Comparison of ENCODE assay signal across 8 cellular contexts in genomic region chr21:42164064-42164789, GRCh38. TPM values are rescaled to one million over a fixed set of nuclear protein-coding genes. Genes with fewer than 3 reads are reported as not detected.
DNase-seq lines count a peak whose midpoint lies in the region; ATAC-seq and TF ChIP-seq lines count a peak whose summit lies in the region.

No MANE protein-coding gene starts in this region.

- H3K27ac Mint-ChIP-seq in CD4-positive, CD25-positive, alpha-beta regulatory T cell, result peak overlapping the region in 1 of 3 donors; percentile 69
- H3K27ac Mint-ChIP-seq in brain, result peak overlapping the region in 3 of 5 experiments; percentile 25 to 84 (median 38)

- peaks cover 8% of the 10 kb centered on the region for H3K27me3 Mint-ChIP-seq in CD4-positive, CD25-positive, alpha-beta regulatory T cell
- peaks cover 4% of the 10 kb centered on the region for H3K27me3 Mint-ChIP-seq in brain

- H3K9me3 ChIP-seq in CD4-positive, CD25-positive, alpha-beta regulatory T cell (ENCODE audit: control insufficient read depth in 2 of 2, low read length in 2 of 2), result no peaks in the 10 kb centered on the region

- TF ChIP-seq CTCF in HFF-Myc (IDR thresholded peaks at IDR 0.05; ENCODE audit: low read depth, low read length, missing control alignments) (peak; percentile 20), brain (conservative IDR thresholded peaks at IDR 0.05) (peak; percentile 41 to 42)

- H3K36me3 ChIP-seq in CD4-positive, CD25-positive, alpha-beta regulatory T cell (ENCODE audit: control insufficient read depth, insufficient read depth, low read length), result no peaks in the 10 kb centered on the region

- H3K36me3 Mint-ChIP-seq in CD4-positive, CD25-positive, alpha-beta regulatory T cell, result no peaks in the 10 kb centered on the region
- H3K36me3 Mint-ChIP-seq in brain, result no peaks in the 10 kb centered on the region

- H3K9me3 Mint-ChIP-seq in CD4-positive, CD25-positive, alpha-beta regulatory T cell, result no peaks in the 10 kb centered on the region
- H3K9me3 Mint-ChIP-seq in brain, result peaks cover 0 to 4% (median under 1%) of the 10 kb centered on the region in 5 experiments

- H3K27me3 ChIP-seq in CD4-positive, CD25-positive, alpha-beta regulatory T cell (ENCODE audit: control insufficient read depth, insufficient read depth, low read length), result no peaks in the 10 kb centered on the region

- H3K27ac ChIP-seq in CD4-positive, CD25-positive, alpha-beta regulatory T cell (ENCODE audit: insufficient read depth, low read length, poor library complexity, severe bottlenecking), result no peak overlapping the region

- H3K4me3 ChIP-seq in CD4-positive, CD25-positive, alpha-beta regulatory T cell (ENCODE audit: low read depth, low read length), result no peak overlapping the region
- no peak overlapping the region for H3K4me3 ChIP-seq in HFF-Myc (replicated peaks; ENCODE audit: low read depth, low read length)

- peak; percentile 54 to 61 for ATAC-seq in CD4-positive, CD25-positive, alpha-beta regulatory T cell (ENCODE audit: low read depth in 2 of 2)
- no peak for ATAC-seq in HG02678 (IDR thresholded peaks at IDR 0.05; ENCODE audit: unreplicated experiment)
- no peak for ATAC-seq in GM21717 (IDR thresholded peaks at IDR 0.05; ENCODE audit: unreplicated experiment)

- DNase-seq in CD4-positive, CD25-positive, alpha-beta regulatory T cell, result peak; percentile 20 to 65 (median 39)
- no peak for DNase-seq in HFF-Myc (ENCODE audit: extremely low read depth, low read depth)
- DNase-seq in T-helper 2 cell, result peak in 3 of 5 experiments; percentile 31 to 62 (median 42)
- DNase-seq in kidney tubule cell (ENCODE audit: low spot score), result peak; percentile 25
- DNase-seq in stimulated activated CD4-positive, alpha-beta T cell treated with anti-CD3 and anti-CD28 coated beads, Interleukin-4, amount 100 ng/mL, for 4 hours, result peak; percentile 40 to 43

- H3K4me1 Mint-ChIP-seq in CD4-positive, CD25-positive, alpha-beta regulatory T cell, result peaks cover 7 to 38% (median 9%) of the 10 kb centered on the region in 4 donors
- peaks cover 48% of the 10 kb centered on the region for H3K4me1 Mint-ChIP-seq in brain

- peaks cover 9% of the 10 kb centered on the region for H3K4me1 ChIP-seq in CD4-positive, CD25-positive, alpha-beta regulatory T cell (ENCODE audit: control insufficient read depth, insufficient read depth, low read length, poor library complexity, severe bottlenecking)

- no peak overlapping the region for H3K4me3 Mint-ChIP-seq in CD4-positive, CD25-positive, alpha-beta regulatory T cell
- no peak overlapping the region for H3K4me3 Mint-ChIP-seq in brain

RNA-seq across cellular contexts. Expression of gene ABCG1, which starts 54.7 kb away (rescaled TPM):
- total RNA-seq in CD4-positive, CD25-positive, alpha-beta regulatory T cell, result 86.3 TPM
- polyA plus RNA-seq in CD4-positive, CD25-positive, alpha-beta regulatory T cell, result 10 to 100 TPM; 17.0 to 43.1 (median 23.5) TPM
- polyA plus RNA-seq in brain (ENCODE audit: insufficient read depth, low read depth, low replicate concordance), result 31.4 TPM

Comparison
In these comparisons a context has a peak if more than half of its experiments do, and no peak if none do; other contexts are left out.
1. ATAC-seq: peak in CD4-positive, CD25-positive, alpha-beta regulatory T cell (2 of 2); none in HG02678 (single experiment) and GM21717 (single experiment).